ENCODE assay signal across 1 cellular context in genomic region chr2:232691117-232691516, GRCh38. TPM values are rescaled to one million over a fixed set of nuclear protein-coding genes. Genes with fewer than 3 reads are reported as not detected.
"Had no signal": no experiment of that assay in that cellular context is flagged by ENCODE, and none has a peak within 500 bp of the region (broad histone marks: within the 10 kb centered on the region; RNA-seq: fewer than 3 reads in every experiment).

No MANE protein-coding gene starts in this region.

RNA-seq across cellular contexts. Expression of gene EFHD1, which starts 57.7 kb away (rescaled TPM):
- total RNA-seq: bronchial epithelial cell had no signal
